Comparison of ENCODE assay signal across 14 cellular contexts in the genomic region with DNA sequence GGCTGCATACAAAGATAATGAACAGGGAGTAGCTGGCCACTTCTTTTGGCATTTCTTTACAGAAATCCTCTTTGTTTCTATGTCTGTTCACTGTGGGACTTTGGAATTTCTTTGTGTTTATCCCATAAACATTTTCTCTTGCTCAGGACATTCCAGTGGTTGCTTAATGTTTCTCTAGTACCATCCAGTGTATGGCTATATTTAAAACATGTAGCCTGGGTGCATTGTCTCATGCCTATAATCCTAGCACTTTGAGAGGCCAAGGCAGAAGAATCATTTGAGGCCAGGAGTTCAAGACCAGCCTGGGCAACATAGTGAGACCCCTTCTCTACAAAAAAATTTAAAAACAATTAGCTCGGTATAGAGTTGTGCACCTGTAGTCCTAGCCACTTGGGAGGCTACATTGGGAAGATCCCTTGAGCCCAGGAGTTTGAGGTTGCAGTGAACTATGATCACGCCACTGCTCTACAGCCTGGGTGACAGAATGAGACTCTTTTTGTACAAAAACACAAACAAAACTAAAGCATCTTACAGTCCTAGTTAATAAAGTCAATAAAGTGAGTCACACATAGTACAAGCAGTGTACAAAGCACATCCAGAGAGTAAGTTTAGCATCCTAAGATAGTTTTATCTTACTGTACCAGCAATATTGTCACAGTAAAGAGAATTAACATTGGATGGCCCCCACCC.
DNase-seq lines count a peak whose midpoint lies in the region; TF ChIP-seq lines count a peak whose summit lies in the region.
"Had no signal": no experiment of that assay in that cellular context is flagged by ENCODE, and none has a peak within 500 bp of the region (broad histone marks: within the 10 kb centered on the region; RNA-seq: fewer than 3 reads in every experiment).

No MANE protein-coding gene starts in this region.

- TF ChIP-seq CTCF in brain microvascular endothelial cell (IDR thresholded peaks at IDR 0.05; ENCODE audit: low read depth, low read length, missing control alignments), result no peak
- TF ChIP-seq CTCF in kidney epithelial cell (IDR thresholded peaks at IDR 0.05; ENCODE audit: insufficient read depth, low read length, poor library complexity, severe bottlenecking), result no peak

- H3K4me3 ChIP-seq in brain microvascular endothelial cell (ENCODE audit: low read depth, low read length) (no peak overlapping the region), kidney epithelial cell (ENCODE audit: low read depth, low read length) (no peak overlapping the region)
- H3K4me3 ChIP-seq: dorsolateral prefrontal cortex had no signal

- peak overlapping the region; percentile 90 for H3K27ac ChIP-seq in brain microvascular endothelial cell
- H3K27ac ChIP-seq: dorsolateral prefrontal cortex had no signal

- peak; percentile 81 for DNase-seq in H4 (ENCODE audit: low spot score)
- DNase-seq in brain microvascular endothelial cell, result peak; percentile 72
- peak; percentile 41 for DNase-seq in kidney epithelial cell (ENCODE audit: low read depth)
- peak; percentile 38 for DNase-seq in stromal cell of bone marrow (ENCODE audit: low read depth)
- DNase-seq in globus pallidus (ENCODE audit: low spot score), result no peak
- DNase-seq in erythroblast (lab: John Stamatoyannopoulos, UW), result no peak
- DNase-seq in NCI-H146 treated with DMSO at 0.1 percent for 48 hours (lab: John Stamatoyannopoulos, UW; ENCODE audit: unreplicated experiment), result no peak
- DNase-seq: activated CD8-positive, alpha-beta T cell treated with anti-CD3 and anti-CD28 coated beads for 36 hours; dorsolateral prefrontal cortex; hippocampal formation; mesendoderm; MV-4-11; NCI-H510A; RPMI8226 had no signal

- in situ Hi-C loops in brain microvascular endothelial cell (cut with HindIII; ENCODE audit: low pct_ligation_motif_present, low sequenced_read_pairs), result no loop called here

- TF ChIP-seq POLR2A in erythroblast (IDR thresholded peaks at IDR 0.05; ENCODE audit: low read length), result no peak

- no peaks in the 10 kb centered on the region for H3K36me3 ChIP-seq in brain microvascular endothelial cell (replicated peaks)
- H3K36me3 ChIP-seq in kidney epithelial cell (ENCODE audit: control insufficient read depth, insufficient read depth, low read length), result no peaks in the 10 kb centered on the region

- H3K27me3 ChIP-seq in brain microvascular endothelial cell (replicated peaks) (no peaks in the 10 kb centered on the region), kidney epithelial cell (ENCODE audit: control insufficient read depth, insufficient read depth, low read length) (no peaks in the 10 kb centered on the region)
- H3K27me3 ChIP-seq: dorsolateral prefrontal cortex had no signal

Comparison
In these comparisons a context has a peak if more than half of its experiments do, and no peak if none do; other contexts are left out.
1. DNase-seq: peak in H4 (single experiment), brain microvascular endothelial cell (single experiment), kidney epithelial cell (single experiment) and stromal cell of bone marrow (single experiment); none in globus pallidus (single experiment), erythroblast (0 of 2) and NCI-H146 treated with DMSO at 0.1 percent for 48 hours (single experiment).